Comparison of ENCODE assay signal across 16 cellular contexts in the genomic region with DNA sequence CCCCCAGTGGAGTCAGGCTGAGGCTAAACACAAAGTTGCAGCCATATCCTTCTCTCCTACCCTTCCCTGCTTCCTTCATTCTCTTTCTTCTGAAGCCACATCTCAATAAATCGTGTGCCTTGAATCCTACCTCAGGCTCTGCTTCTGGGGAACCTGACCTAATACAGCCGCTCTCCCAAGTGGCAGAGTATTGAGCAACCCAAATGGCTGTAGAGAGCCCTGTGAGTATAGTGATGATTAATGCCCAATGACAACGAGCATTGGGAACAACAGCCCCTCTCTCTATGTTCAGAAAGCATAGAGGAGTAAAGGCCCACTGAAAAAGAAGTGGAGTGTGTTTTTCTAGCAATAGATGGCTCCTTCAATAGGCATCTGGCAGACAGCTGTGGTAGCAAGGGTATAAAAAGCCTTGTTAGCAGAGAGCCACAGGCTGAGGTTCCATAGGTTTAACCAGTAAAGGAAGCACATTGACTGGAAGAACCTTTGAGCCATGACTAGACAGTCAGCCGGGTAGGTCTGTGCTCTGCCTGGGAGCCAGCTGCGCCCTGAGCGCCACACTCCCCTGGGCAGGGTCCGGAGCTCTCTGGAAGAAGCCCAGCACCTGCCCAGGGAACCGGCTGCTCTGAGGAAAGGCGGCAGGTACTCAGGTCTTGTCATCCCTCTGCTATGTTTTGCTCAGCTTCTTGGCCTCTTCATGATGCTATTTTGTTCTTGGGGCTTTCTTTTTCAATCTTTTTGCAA.
"Had no signal": no experiment of that assay in that cellular context is flagged by ENCODE, and none has a peak within 500 bp of the region (broad histone marks: within the 10 kb centered on the region; RNA-seq: fewer than 3 reads in every experiment).

No MANE protein-coding gene starts in this region.

- DNase-seq: activated CD4-positive, alpha-beta T cell treated with anti-CD3 and anti-CD28 coated beads, Interleukin-2, amount 50 U/mL, for 48 hours; activated CD4-positive, CD25-positive, alpha-beta regulatory T cell treated with anti-CD3 and anti-CD28 coated beads, Interleukin-2, amount 50 U/mL, for 72 hours; activated effector memory CD4-positive, alpha-beta T cell treated with anti-CD3 and anti-CD28 coated beads, Interleukin-2, amount 50 U/mL, for 16 hours; activated naive CD8-positive, alpha-beta T cell treated with anti-CD3 and anti-CD28 coated beads for 36 hours; activated T-cell treated with anti-CD3 and anti-CD28 coated beads, Interleukin-2, amount 50 U/mL, for 4 hours; anterior cingulate cortex; dorsolateral prefrontal cortex; esophagus squamous epithelium; foreskin melanocyte; midbrain; posterior cingulate gyrus; stimulated activated CD4-positive, alpha-beta T cell treated with anti-CD3 and anti-CD28 coated beads, Interleukin-2, amount 100 ng/mL, for 24 hours; stimulated activated naive CD4-positive, alpha-beta T cell; SW 1271; uterus had no signal

- H3K4me1 ChIP-seq: uterus had no signal

- H3K9me3 ChIP-seq: esophagus squamous epithelium, uterus had no signal

- H3K4me3 Mint-ChIP-seq: activated naive CD8-positive, alpha-beta T cell treated with anti-CD3 and anti-CD28 coated beads for 36 hours; activated T-cell treated with anti-CD3 and anti-CD28 coated beads, Interleukin-2, amount 50 U/mL, for 4 hours; T-helper 2 cell treated with Interferon-gamma antibody and Interleukin-4, amounts not matched to agents 5 μg/mL and 100 μg/mL, for 36 hours had no signal

- H3K36me3 Mint-ChIP-seq: activated naive CD8-positive, alpha-beta T cell treated with anti-CD3 and anti-CD28 coated beads for 36 hours had no signal

- H3K36me3 ChIP-seq: esophagus squamous epithelium, uterus had no signal

- H3K27me3 ChIP-seq: dorsolateral prefrontal cortex, esophagus squamous epithelium, uterus had no signal

- H3K9me3 Mint-ChIP-seq: activated naive CD8-positive, alpha-beta T cell treated with anti-CD3 and anti-CD28 coated beads for 36 hours; activated T-cell treated with anti-CD3 and anti-CD28 coated beads, Interleukin-2, amount 50 U/mL, for 4 hours; T-helper 2 cell treated with Interferon-gamma antibody and Interleukin-4, amounts not matched to agents 5 μg/mL and 100 μg/mL, for 36 hours had no signal

- ATAC-seq: activated T-cell treated with anti-CD3 and anti-CD28 coated beads, Interleukin-2, amount 50 U/mL, for 4 hours had no signal

- H3K4me3 ChIP-seq: dorsolateral prefrontal cortex, esophagus squamous epithelium, uterus had no signal

- H3K27ac ChIP-seq: esophagus squamous epithelium, uterus had no signal

- H3K27ac Mint-ChIP-seq: activated naive CD8-positive, alpha-beta T cell treated with anti-CD3 and anti-CD28 coated beads for 36 hours; T-helper 2 cell treated with Interferon-gamma antibody and Interleukin-4, amounts not matched to agents 5 μg/mL and 100 μg/mL, for 36 hours had no signal
